In genomic region chr22:40636380-40637180, GRCh38 we compare ENCODE assay signal across 8 cellular contexts. TPM values are rescaled to one million over a fixed set of nuclear protein-coding genes. Genes with fewer than 3 reads are reported as not detected.
DNase-seq lines count a peak whose midpoint lies in the region; ATAC-seq, FAIRE-seq and TF ChIP-seq lines count a peak whose summit lies in the region.

Gene MRTFA, minus strand, starts transcription at chr22:40636719.

- H4K20me1 ChIP-seq in Loucy (ENCODE audit: insufficient read depth, low read length, poor library complexity, severe bottlenecking): peaks cover 28% of the 10 kb centered on the region

- H3K36me3 ChIP-seq in Loucy (ENCODE audit: insufficient read depth, low read length): no peaks in the 10 kb centered on the region

- no peak for TF ChIP-seq CTCF in Loucy (conservative IDR thresholded peaks at IDR 0.05; ENCODE audit: low read length)
- TF ChIP-seq CTCF in fibroblast of mammary gland (conservative IDR thresholded peaks at IDR 0.05; ENCODE audit: control insufficient read depth, insufficient read depth, low read depth, low read length): no peak

- H3K4me1 ChIP-seq in Loucy (ENCODE audit: insufficient read depth, low read length, poor library complexity, severe bottlenecking): peaks cover 32% of the 10 kb centered on the region

- H3K9me2 ChIP-seq in Loucy (replicated peaks; ENCODE audit: low read depth, low read length): no peaks in the 10 kb centered on the region

- H3K79me2 ChIP-seq in Loucy (ENCODE audit: insufficient read depth, low read length): peaks cover 47% of the 10 kb centered on the region

- no peaks in the 10 kb centered on the region for H3K9me3 ChIP-seq in Loucy (ENCODE audit: insufficient read depth, low read depth, low read length)

- no peaks in the 10 kb centered on the region for H3K27me3 ChIP-seq in Loucy (ENCODE audit: insufficient read depth, low read length, poor library complexity, severe bottlenecking)

- TF ChIP-seq POLR2A in H54 (IDR thresholded peaks at IDR 0.05; ENCODE audit: low read depth, low read length) (peak; percentile 94), Raji (IDR thresholded peaks at IDR 0.05; ENCODE audit: insufficient read depth, low read depth, low read length) (peak; percentile 85)

- peak within 1 kb of the TSS; percentile 77 for H3K9ac ChIP-seq in Loucy (ENCODE audit: low read depth, low read length, poor library complexity, severe bottlenecking)

- H3K4me2 ChIP-seq in Loucy (ENCODE audit: low read depth, low read length, poor library complexity, severe bottlenecking): peak within 1 kb of the TSS; percentile 99

- ATAC-seq in naive thymus-derived CD8-positive, alpha-beta T cell: peak; percentile 92 to 95

- H3K4me3 Mint-ChIP-seq in naive thymus-derived CD8-positive, alpha-beta T cell: peak within 1 kb of the TSS; percentile 92 to 98 (median 96)

- no peaks in the 10 kb centered on the region for H3F3A ChIP-seq in Loucy (ENCODE audit: low read depth)

- POLR2A ChIA-PET in naive thymus-derived CD8-positive, alpha-beta T cell (lab: Charles Lee): interaction anchor here (0.5 to 1.9 kb wide), 12 partner anchors 10 to 1249 kb away, joined by 3 to 17 read pairs (median 4); partner anchors contain the start of genes RBX1 and ST13

- H3K4me1 Mint-ChIP-seq in naive thymus-derived CD8-positive, alpha-beta T cell: peaks cover 21 to 43% (median 38%) of the 10 kb centered on the region in 4 donors

- peak; percentile 100 for DNase-seq in EL
- peak; percentile 76 for DNase-seq in H54 (ENCODE audit: insufficient read length, low spot score)
- DNase-seq in activated T-helper 9 cell treated with anti-CD3 and anti-CD28 coated beads, Interleukin-2, amount 50 U/mL, for 16 hours (ENCODE audit: low read depth): peak; percentile 100
- peak; percentile 99 for DNase-seq in fibroblast of mammary gland (ENCODE audit: low read depth)
- peak; percentile 95 to 100 (median 99) for DNase-seq in naive thymus-derived CD8-positive, alpha-beta T cell
- DNase-seq in stimulated activated naive CD4-positive, alpha-beta T cell (lab: John Stamatoyannopoulos, UW): peak; percentile 95 to 99 (median 98)

- H3K4me3 ChIP-seq in Loucy (ENCODE audit: low read length, poor library complexity, severe bottlenecking) (peak within 1 kb of the TSS; percentile 84), fibroblast of mammary gland (ENCODE audit: control insufficient read depth, low read depth, low read length) (peak within 1 kb of the TSS; percentile 81)

- no peaks in the 10 kb centered on the region for H3K9me3 Mint-ChIP-seq in naive thymus-derived CD8-positive, alpha-beta T cell

- H2AFZ ChIP-seq in Loucy (ENCODE audit: low read length): peak within 1 kb of the TSS; percentile 85

- FAIRE-seq in H54 (lab: Jason Lieb, UNC): peak; percentile 89

- H3K27ac Mint-ChIP-seq in naive thymus-derived CD8-positive, alpha-beta T cell: peak within 1 kb of the TSS; percentile 93 to 98 (median 96)

- H3K27me3 Mint-ChIP-seq in naive thymus-derived CD8-positive, alpha-beta T cell: no peaks in the 10 kb centered on the region

- H3K36me3 Mint-ChIP-seq in naive thymus-derived CD8-positive, alpha-beta T cell: no peaks in the 10 kb centered on the region

RNA-seq across cellular contexts. Expression of gene MRTFA, which starts in this region (rescaled TPM):
- total RNA-seq in naive thymus-derived CD8-positive, alpha-beta T cell: 100 to 1,000 TPM; 120 to 122 TPM
- 10 to 100 TPM; 10.7 to 31.0 (median 21.8) TPM for polyA plus RNA-seq in naive thymus-derived CD8-positive, alpha-beta T cell

Comparison
In these comparisons a context has a peak if more than half of its experiments do, and no peak if none do; other contexts are left out.
1. Peak in every context shown above with its lines: DNase-seq, ATAC-seq and H3K4me3 ChIP-seq.